Comparison of ENCODE assay signal across 8 cellular contexts in the genomic region with DNA sequence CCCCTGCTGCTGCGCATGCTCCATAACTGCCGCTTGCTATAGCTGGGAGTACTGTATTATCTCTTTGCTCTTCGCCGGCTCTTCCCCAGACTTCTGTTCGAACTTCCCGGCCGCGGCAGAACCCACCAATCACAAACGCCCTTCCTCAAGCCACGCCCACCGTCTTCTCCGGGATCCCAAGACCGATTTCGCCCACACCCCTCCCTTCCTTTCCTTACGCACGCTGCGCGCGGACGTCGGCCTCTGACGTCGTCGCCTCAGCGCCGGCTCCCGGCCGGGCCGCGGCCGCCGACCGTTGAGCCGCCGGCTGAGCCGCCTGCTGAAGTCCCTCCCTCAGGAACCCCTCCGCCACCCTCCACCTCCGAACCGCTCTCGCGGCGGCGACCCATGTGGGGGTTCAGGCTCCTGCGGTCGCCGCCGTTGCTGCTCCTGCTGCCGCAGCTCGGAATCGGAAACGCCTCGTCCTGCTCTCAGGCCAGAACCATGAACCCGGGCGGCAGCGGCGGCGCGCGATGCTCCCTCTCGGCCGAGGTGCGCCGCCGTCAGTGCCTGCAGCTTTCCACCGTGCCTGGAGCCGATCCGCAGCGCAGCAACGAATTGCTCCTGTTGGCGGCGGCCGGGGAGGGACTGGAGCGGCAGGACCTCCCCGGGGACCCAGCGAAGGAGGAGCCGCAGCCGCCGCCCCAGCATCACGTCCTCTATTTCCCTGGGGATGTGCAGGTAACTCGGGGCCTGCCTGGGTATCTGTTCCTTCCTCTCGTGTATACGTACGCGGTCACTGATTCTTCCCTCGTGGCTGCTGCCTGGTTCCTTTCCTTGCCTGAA. TPM values are rescaled to one million over a fixed set of nuclear protein-coding genes. Genes with fewer than 3 reads are reported as not detected.
DNase-seq lines count a peak whose midpoint lies in the region; ATAC-seq, FAIRE-seq and TF ChIP-seq lines count a peak whose summit lies in the region.

A gene with protein sequence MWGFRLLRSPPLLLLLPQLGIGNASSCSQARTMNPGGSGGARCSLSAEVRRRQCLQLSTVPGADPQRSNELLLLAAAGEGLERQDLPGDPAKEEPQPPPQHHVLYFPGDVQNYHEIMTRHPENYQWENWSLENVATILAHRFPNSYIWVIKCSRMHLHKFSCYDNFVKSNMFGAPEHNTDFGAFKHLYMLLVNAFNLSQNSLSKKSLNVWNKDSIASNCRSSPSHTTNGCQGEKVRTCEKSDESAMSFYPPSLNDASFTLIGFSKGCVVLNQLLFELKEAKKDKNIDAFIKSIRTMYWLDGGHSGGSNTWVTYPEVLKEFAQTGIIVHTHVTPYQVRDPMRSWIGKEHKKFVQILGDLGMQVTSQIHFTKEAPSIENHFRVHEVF (plus strand): TSS at position 242 of the 825 bp plus-strand sequence. CDS start 146 bp downstream, at position 388.

- no peak for FAIRE-seq in small intestine (lab: Jason Lieb, UNC)

- H3K9me3 ChIP-seq in WERI-Rb-1 (ENCODE audit: severe bottlenecking) (no peaks in the 10 kb centered on the region), mammary epithelial cell (replicated peaks; ENCODE audit: insufficient read depth, low read length) (no peaks in the 10 kb centered on the region), small intestine (ENCODE audit: control insufficient read depth, low read depth) (no peaks in the 10 kb centered on the region)

- 3% methylated on average over 19 of the region's 85 CpGs for WGBS in mammary epithelial cell (ENCODE audit: low coverage, missing lambda C conversion rate)
- WGBS in small intestine, 3 donors = 0 to 1% (median 0%) methylated on average over 79 to 85 of the region's 85 CpGs

- peaks cover 4% of the 10 kb centered on the region for H4K20me1 ChIP-seq in mammary epithelial cell (ENCODE audit: insufficient read depth, low read length)

- BruUV-seq in mammary epithelial cell (replicated peaks; lab: Mats Ljungman, UMichigan) = no TSS peak

- H3K4me1 ChIP-seq in ACC112 (ENCODE audit: control insufficient read depth, insufficient read depth, low read length, unreplicated experiment) = peaks cover 14% of the 10 kb centered on the region
- H3K4me1 ChIP-seq in mammary epithelial cell (ENCODE audit: insufficient read depth, low read length) = peaks cover 12% of the 10 kb centered on the region
- no peaks in the 10 kb centered on the region for H3K4me1 ChIP-seq in small intestine (ENCODE audit: control insufficient read depth in 2 of 2, insufficient read depth in 1 of 2, low read depth in 1 of 2, low read length in 1 of 2)

- CTCF ChIA-PET in mammary epithelial cell (lab: Charles Lee; ENCODE audit: low non-redundant PET) = no interaction called here

- DNase-seq in NCI-H2196 treated with DMSO at 0.1 percent for 48 hours (lab: John Stamatoyannopoulos, UW; ENCODE audit: unreplicated experiment) = peak; percentile 96
- peak; percentile 99 for DNase-seq in WERI-Rb-1
- peak; percentile 98 for DNase-seq in mammary epithelial cell
- peak; percentile 95 for DNase-seq in iPS-NIHi11 (ENCODE audit: low spot score)
- peak; percentile 96 for DNase-seq in small intestine

- ATAC-seq in GM18870 (IDR thresholded peaks at IDR 0.05; ENCODE audit: unreplicated experiment) = peak; percentile 82
- peak; percentile 87 for ATAC-seq in HG03135 (IDR thresholded peaks at IDR 0.05; ENCODE audit: unreplicated experiment)

- dilution Hi-C loops in mammary epithelial cell (cut with HindIII; ENCODE audit: low sequenced_read_pairs) = no loop called here

- peaks cover 44% of the 10 kb centered on the region for H3K79me2 ChIP-seq in ACC112 (ENCODE audit: control insufficient read depth, insufficient read depth, low read length, unreplicated experiment)
- H3K79me2 ChIP-seq in mammary epithelial cell (ENCODE audit: insufficient read depth, low read length) = peaks cover 45% of the 10 kb centered on the region

- peak within 1 kb of the TSS; percentile 83 for H3K27ac ChIP-seq in ACC112 (ENCODE audit: low read depth, low read length)
- peak within 1 kb of the TSS; percentile 96 for H3K27ac ChIP-seq in WERI-Rb-1
- H3K27ac ChIP-seq in mammary epithelial cell (ENCODE audit: insufficient read depth, low read depth, low read length) = peak within 1 kb of the TSS; percentile 86
- peak within 1 kb of the TSS; percentile 88 to 98 for H3K27ac ChIP-seq in small intestine (ENCODE audit: low read depth in 1 of 2, low read length in 1 of 2)

- intact Hi-C loops in mammary epithelial cell (cut with micrococcal nuclease) = no loop called here

- H3K9ac ChIP-seq in mammary epithelial cell (ENCODE audit: insufficient read depth, low read length) = peak within 1 kb of the TSS; percentile 93

- no peak for TF ChIP-seq CTCF in WERI-Rb-1 (IDR thresholded peaks at IDR 0.05; ENCODE audit: low read depth, low read length)
- no peak for TF ChIP-seq CTCF in mammary epithelial cell (conservative IDR thresholded peaks at IDR 0.05 in 1 of 2, IDR thresholded peaks at IDR 0.05 in 1 of 2; ENCODE audit: extremely low read depth in 1 of 2, insufficient read depth in 1 of 2, low read depth in 1 of 2, low read length in 2 of 2)

- H3K36me3 ChIP-seq in ACC112 (ENCODE audit: insufficient read depth, low read length) (no peaks in the 10 kb centered on the region; the same call in 1 of the 2 replicates), WERI-Rb-1 (peaks cover 31% of the 10 kb centered on the region), mammary epithelial cell (ENCODE audit: insufficient read depth, low read length) (peaks cover 4% of the 10 kb centered on the region), small intestine (ENCODE audit: control insufficient read depth in 2 of 2, insufficient read depth in 2 of 2, low read length in 2 of 2) (peaks cover 0 to 2% of the 10 kb centered on the region in 2 donors)

- H2AFZ ChIP-seq in ACC112 (ENCODE audit: low read length, unreplicated experiment) (peak within 1 kb of the TSS; percentile 96), mammary epithelial cell (ENCODE audit: low read depth, low read length) (peak within 1 kb of the TSS; percentile 94)

- peak within 1 kb of the TSS; percentile 82 for H3K4me2 ChIP-seq in mammary epithelial cell (ENCODE audit: insufficient read depth, low read depth, low read length)

- in situ Hi-C loops in mammary epithelial cell (cut with MboI; ENCODE audit: low sequenced_read_pairs in 2 of 2) = no loop called here

- H3K27me3 ChIP-seq in ACC112 (ENCODE audit: insufficient read depth, low read length) (no peaks in the 10 kb centered on the region), WERI-Rb-1 (ENCODE audit: insufficient read depth, low read depth, severe bottlenecking) (no peaks in the 10 kb centered on the region), mammary epithelial cell (ENCODE audit: insufficient read depth, low read length) (no peaks in the 10 kb centered on the region), small intestine (ENCODE audit: control insufficient read depth in 2 of 2, insufficient read depth in 2 of 2, low read length in 2 of 2) (no peaks in the 10 kb centered on the region)

- H3K4me3 ChIP-seq in ACC112 (ENCODE audit: low read depth, low read length) (peak within 1 kb of the TSS; percentile 95), WERI-Rb-1 (ENCODE audit: low read depth, low read length) (peak within 1 kb of the TSS; percentile 90), mammary epithelial cell (replicated peaks in 1 of 3; ENCODE audit: insufficient read depth in 1 of 3, low read depth in 2 of 3, low read length in 3 of 3) (peak within 1 kb of the TSS; percentile 77 to 93 (median 84)), small intestine (ENCODE audit: low read depth in 1 of 2, low read length in 2 of 2) (peak within 1 kb of the TSS; percentile 70 to 71)

RNA-seq across cellular contexts. Expression of the gene that starts here (rescaled TPM):
- 10 to 100 TPM; 12.7 to 16.5 TPM for total RNA-seq in mammary epithelial cell
- polyA plus RNA-seq in mammary epithelial cell (3.9 TPM), small intestine (1 to 10 TPM; 6.8 to 8.3 (median 7.7) TPM)
- polyA minus RNA-seq in mammary epithelial cell = 9.1 TPM

Comparison
In these comparisons a context has a peak if more than half of its experiments do, and no peak if none do; other contexts are left out.
1. Peak in every context shown above with its lines: DNase-seq, ATAC-seq, H3K4me3 ChIP-seq and H3K27ac ChIP-seq.